In the genomic region with DNA sequence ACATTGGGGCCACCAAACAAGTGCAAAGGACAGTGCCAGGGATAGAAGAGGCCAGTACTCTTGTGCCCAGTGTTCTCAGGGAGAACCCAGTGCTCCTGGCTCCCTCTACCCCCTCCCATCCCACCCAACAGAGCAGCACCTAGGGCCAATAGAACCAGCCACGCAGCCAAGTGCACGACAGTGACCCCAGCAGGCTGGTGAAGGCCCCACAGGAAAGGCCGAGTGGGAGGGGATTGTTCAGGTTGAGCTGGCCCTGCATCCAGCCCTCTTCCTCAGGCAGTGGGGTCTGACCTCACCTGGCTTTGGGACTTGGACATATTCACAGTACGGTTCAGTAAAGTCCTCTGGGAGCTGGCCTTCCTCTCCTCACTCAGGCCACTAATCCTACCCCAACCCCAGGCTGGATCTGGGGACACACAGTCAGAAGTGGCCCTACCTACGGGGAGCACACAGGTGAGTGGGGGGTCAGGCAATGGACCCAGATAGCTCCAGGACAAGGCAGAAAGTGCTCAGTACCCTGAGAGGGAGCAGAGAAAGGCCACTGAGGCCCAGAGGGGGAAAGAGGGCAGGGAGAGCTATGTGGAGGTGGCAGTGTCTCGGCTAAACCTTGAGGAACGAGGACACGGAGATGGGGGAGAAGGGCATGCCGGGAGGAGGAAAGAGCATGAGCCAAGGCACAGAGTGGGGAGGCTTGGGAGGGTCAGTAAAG, we compare ENCODE assay signal across 10 cellular contexts. TPM values are rescaled to one million over a fixed set of nuclear protein-coding genes. Genes with fewer than 3 reads are reported as not detected.
DNase-seq lines count a peak whose midpoint lies in the region; ATAC-seq and TF ChIP-seq lines count a peak whose summit lies in the region.
"Had no signal": no experiment of that assay in that cellular context is flagged by ENCODE, and none has a peak within 500 bp of the region (broad histone marks: within the 10 kb centered on the region; RNA-seq: fewer than 3 reads in every experiment).

No MANE protein-coding gene starts in this region.

- peaks cover 10% of the 10 kb centered on the region for H3K36me3 Mint-ChIP-seq in MCF 10A (ENCODE audit: insufficient read depth, unreplicated experiment)

- H3K36me3 ChIP-seq in breast epithelium: no peaks in the 10 kb centered on the region
- H3K36me3 ChIP-seq in MG63: peaks cover 25% of the 10 kb centered on the region
- no peaks in the 10 kb centered on the region for H3K36me3 ChIP-seq in thoracic aorta
- H3K36me3 ChIP-seq in ovary: no peaks in the 10 kb centered on the region

- CTCF ChIA-PET in MCF 10A (lab: Yijun Ruan, JAX): no interaction called here

- no peak for TF ChIP-seq CTCF in MCF 10A (IDR thresholded peaks at IDR 0.05; ENCODE audit: unreplicated experiment)
- no peak for TF ChIP-seq CTCF in breast epithelium (IDR thresholded peaks at IDR 0.05)
- peak; percentile 16 for TF ChIP-seq CTCF in thoracic aorta (IDR thresholded peaks at IDR 0.05)
- TF ChIP-seq CTCF in ovary (IDR thresholded peaks at IDR 0.05): no peak

- no peaks in the 10 kb centered on the region for H3K9me3 Mint-ChIP-seq in MCF 10A (ENCODE audit: unreplicated experiment)

- WGBS in ovary, 3 donors: 78 to 84% (median 79%) methylated on average over 9 of the region's 9 CpGs

- H3K4me3 Mint-ChIP-seq in MCF 10A (ENCODE audit: unreplicated experiment): no peak overlapping the region

- no peak for TF ChIP-seq EP300 in ovary (IDR thresholded peaks at IDR 0.05)

- H3K27me3 ChIP-seq in breast epithelium (no peaks in the 10 kb centered on the region), MG63 (no peaks in the 10 kb centered on the region), thoracic aorta (replicated peaks; ENCODE audit: insufficient read depth) (no peaks in the 10 kb centered on the region), ovary (no peaks in the 10 kb centered on the region)
- H3K27me3 ChIP-seq: right atrium auricular region had no signal

- DNase-seq in MCF 10A (ENCODE audit: unreplicated experiment): peak; percentile 11
- DNase-seq in breast epithelium (ENCODE audit: low spot score in 2 of 2): no peak
- peak; percentile 48 for DNase-seq in MG63
- peak; percentile 28 for DNase-seq in dermis blood vessel endothelial cell
- no peak for DNase-seq in thoracic aorta (ENCODE audit: low spot score)
- no peak for DNase-seq in ovary

- no peaks in the 10 kb centered on the region for H3K27me3 Mint-ChIP-seq in MCF 10A (ENCODE audit: insufficient read depth, unreplicated experiment)

- intact Hi-C loops in MCF 10A (cut with micrococcal nuclease) (no loop called here), breast epithelium (cut with DNase I; ENCODE audit: low total_unique reads) (loop anchor here (5.0 kb wide), 1 partner anchor 881 kb away; the partner anchor contains the start of gene ALDH1B1), ovary (cut with DNase I) (no loop called here)

- H3K4me1 ChIP-seq in breast epithelium (no peaks in the 10 kb centered on the region), thoracic aorta (ENCODE audit: control insufficient read depth in 1 of 2, low read depth in 2 of 2) (no peaks in the 10 kb centered on the region), ovary (ENCODE audit: insufficient read depth) (no peaks in the 10 kb centered on the region)
- H3K4me1 ChIP-seq: Caco-2, right atrium auricular region had no signal

- no TSS peak for BruUV-seq in MCF 10A (replicated peaks; lab: Mats Ljungman, UMichigan)

- no peak for ATAC-seq in thoracic aorta (ENCODE audit: insufficient number of reproducible peaks, low FRiP score, low read depth)
- ATAC-seq in GM18519 (IDR thresholded peaks at IDR 0.05; ENCODE audit: low FRiP score, unreplicated experiment): no peak
- ATAC-seq in HG03045 (IDR thresholded peaks at IDR 0.05; ENCODE audit: unreplicated experiment): no peak

- TF ChIP-seq POLR2A in breast epithelium (IDR thresholded peaks at IDR 0.05) (no peak), ovary (IDR thresholded peaks at IDR 0.05) (no peak)

- H3K9me3 ChIP-seq in breast epithelium (no peaks in the 10 kb centered on the region), MG63 (no peaks in the 10 kb centered on the region), thoracic aorta (no peaks in the 10 kb centered on the region), ovary (no peaks in the 10 kb centered on the region)
- H3K9me3 ChIP-seq: Caco-2, right atrium auricular region had no signal

- H3K4me3 ChIP-seq in breast epithelium (no peak overlapping the region), MG63 (no peak overlapping the region), thoracic aorta (no peak overlapping the region), ovary (no peak overlapping the region)
- H3K4me3 ChIP-seq: right atrium auricular region had no signal

- H3K4me1 Mint-ChIP-seq in MCF 10A (ENCODE audit: insufficient read depth, unreplicated experiment): no peaks in the 10 kb centered on the region

- H3K27ac ChIP-seq in breast epithelium (no peak overlapping the region), thoracic aorta (no peak overlapping the region), ovary (no peak overlapping the region)
- H3K27ac ChIP-seq: right atrium auricular region had no signal

- no peak overlapping the region for H3K27ac Mint-ChIP-seq in MCF 10A (ENCODE audit: low read depth, unreplicated experiment)

- POLR2A ChIA-PET in MCF 10A (lab: Yijun Ruan, JAX): interaction anchor here (0.7 to 1.1 kb wide), 2 partner anchors 10 to 17 kb away, joined by 3 to 4 read pairs; no protein-coding TSS in a partner anchor

RNA-seq across cellular contexts. Expression of gene POLR1E, which starts 25.4 kb away (rescaled TPM):
- total RNA-seq in MCF 10A (2022) (29.7 and 50.3 TPM in 2 replicates), breast epithelium (10 to 100 TPM; 28.8 to 33.9 (median 30.8) TPM), dermis blood vessel endothelial cell (11.9 and 16.4 TPM in 2 replicates), thoracic aorta (10 to 100 TPM; 15.0 to 29.7 TPM), ovary (10 to 100 TPM; 26.3 to 45.8 (median 38.0) TPM)
- total RNA-seq in MG63 (2014; rRNA removed; shearing (Covaris generic); ENCODE audit: low replicate concordance): 82.3 and 92.4 TPM in 2 replicates
- polyA plus RNA-seq in ovary: 10 to 100 TPM; 41.8 to 48.9 TPM

RNA-seq across cellular contexts. Expression of gene ZBTB5, which starts 45.9 kb away (rescaled TPM):
- total RNA-seq in MCF 10A (2022) (8.9 and 9.0 TPM in 2 replicates), breast epithelium (10 to 100 TPM; 10.6 to 21.5 (median 14.7) TPM), dermis blood vessel endothelial cell (13.1 and 14.4 TPM in 2 replicates), thoracic aorta (10 to 100 TPM in 1 of 2 donors, 1 to 10 TPM in 1; 8.3 to 15.0 TPM), ovary (10 to 100 TPM; 10.2 to 13.7 (median 11.8) TPM)
- total RNA-seq in MG63 (2014; rRNA removed; shearing (Covaris generic); ENCODE audit: low replicate concordance): 4.4 and 9.1 TPM in 2 replicates
- polyA plus RNA-seq in ovary: 10 to 100 TPM in 1 of 2 donors, 1 to 10 TPM in 1; 7.4 to 12.4 TPM

Comparison
In these comparisons a context has a peak if more than half of its experiments do, and no peak if none do; other contexts are left out.
1. DNase-seq: peak in MCF 10A (single experiment), MG63 (single experiment) and dermis blood vessel endothelial cell (single experiment); none in breast epithelium (0 of 2), thoracic aorta (single experiment) and ovary (0 of 5).